In the genomic region with DNA sequence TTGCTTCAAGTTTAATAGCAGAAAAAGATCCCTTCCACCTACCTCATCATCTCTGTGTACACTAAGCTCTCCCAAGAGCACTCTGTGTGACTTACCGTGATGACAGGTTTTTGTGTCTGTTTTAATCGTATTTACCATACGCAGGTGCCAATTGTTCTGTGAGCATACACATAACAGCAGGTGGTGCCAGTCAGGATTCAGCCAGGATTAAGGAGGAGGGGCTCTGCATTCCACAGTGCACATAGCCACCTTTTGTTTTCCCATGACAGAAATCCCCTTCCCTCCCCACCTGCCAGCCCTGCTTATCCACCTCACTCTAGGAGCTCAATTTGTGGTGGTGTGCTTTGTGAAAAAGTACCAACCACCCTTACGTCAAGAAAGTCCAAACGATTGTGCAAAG, we compare ENCODE assay signal across 16 cellular contexts. TPM values are rescaled to one million over a fixed set of nuclear protein-coding genes. Genes with fewer than 3 reads are reported as not detected.
DNase-seq lines count a peak whose midpoint lies in the region; ATAC-seq and TF ChIP-seq lines count a peak whose summit lies in the region.
"Had no signal": no experiment of that assay in that cellular context is flagged by ENCODE, and none has a peak within 500 bp of the region (broad histone marks: within the 10 kb centered on the region; RNA-seq: fewer than 3 reads in every experiment).

No MANE protein-coding gene starts in this region.

- peak; percentile 64 for DNase-seq in G401 (ENCODE audit: low spot score)
- DNase-seq in NCI-H146 treated with DMSO at 0.1 percent for 48 hours (lab: John Stamatoyannopoulos, UW; ENCODE audit: unreplicated experiment), result peak; percentile 97
- peak; percentile 78 for DNase-seq in NCI-H774 (lab: John Stamatoyannopoulos, UW)
- DNase-seq in iPS-NIHi7 (ENCODE audit: extremely low spot score), result peak; percentile 81
- no peak for DNase-seq in mesenteric fat pad (ENCODE audit: low spot score)
- no peak for DNase-seq in gastrocnemius medialis
- no peak for DNase-seq in naive thymus-derived CD4-positive, alpha-beta T cell
- DNase-seq: heart left ventricle; MM.1S; SIG-M5; stimulated activated CD4-positive, alpha-beta T cell treated with anti-CD3 and anti-CD28 coated beads, Interleukin-1b, Interleukin-23, amount 100 ng/mL, for 48 hours had no signal

- H3K27ac Mint-ChIP-seq in naive thymus-derived CD4-positive, alpha-beta T cell, result no peak overlapping the region
- H3K27ac Mint-ChIP-seq: stimulated activated effector memory CD8-positive, alpha-beta T cell treated with anti-CD3 and anti-CD28 coated beads, Interleukin-12 subunit alpha, Interleukin-12 subunit beta, amount 100 ng/mL, for 72 hours had no signal

- H3K4me1 ChIP-seq in gastrocnemius medialis, result peaks cover 0 to 14% of the 10 kb centered on the region in 2 donors
- no peaks in the 10 kb centered on the region for H3K4me1 ChIP-seq in naive thymus-derived CD4-positive, alpha-beta T cell (ENCODE audit: control insufficient read depth in 2 of 2, insufficient read depth in 2 of 2, low read length in 2 of 2)
- H3K4me1 ChIP-seq: BLaER1, prostate gland had no signal

- intact Hi-C loops in gastrocnemius medialis (cut with DNase I; ENCODE audit: low total_unique reads), result no loop called here
- intact Hi-C loops in naive thymus-derived CD4-positive, alpha-beta T cell (cut with micrococcal nuclease), result no loop called here

- H3K4me3 ChIP-seq in gastrocnemius medialis, result no peak overlapping the region
- no peak overlapping the region for H3K4me3 ChIP-seq in naive thymus-derived CD4-positive, alpha-beta T cell (ENCODE audit: low read length)
- H3K4me3 ChIP-seq: BLaER1, heart left ventricle, prostate gland had no signal

- H3K27ac ChIP-seq in gastrocnemius medialis, result no peak overlapping the region
- no peak overlapping the region for H3K27ac ChIP-seq in naive thymus-derived CD4-positive, alpha-beta T cell (ENCODE audit: low read depth, low read length)
- H3K27ac ChIP-seq: BLaER1, heart left ventricle, prostate gland had no signal

- H3K4me3 Mint-ChIP-seq in naive thymus-derived CD4-positive, alpha-beta T cell, result no peak overlapping the region
- H3K4me3 Mint-ChIP-seq: stimulated activated effector memory CD8-positive, alpha-beta T cell treated with anti-CD3 and anti-CD28 coated beads, Interleukin-12 subunit alpha, Interleukin-12 subunit beta, amount 100 ng/mL, for 72 hours had no signal

- in situ Hi-C loops in G401 (cut with HindIII; ENCODE audit: low sequenced_read_pairs) (no loop called here), gastrocnemius medialis (cut with MboI; ENCODE audit: low sequenced_read_pairs in 4 of 4) (no loop called here)

- ATAC-seq in gastrocnemius medialis (no peak), HG02970 (IDR thresholded peaks at IDR 0.05; ENCODE audit: low FRiP score, unreplicated experiment) (no peak)
- no peak for ATAC-seq in naive thymus-derived CD4-positive, alpha-beta T cell
- ATAC-seq: activated CD4-positive, CD25-positive, alpha-beta regulatory T cell treated with anti-CD3 and anti-CD28 coated beads, Interleukin-2, amount 50 U/mL, for 24 hours; stimulated activated effector memory CD8-positive, alpha-beta T cell treated with anti-CD3 and anti-CD28 coated beads, Interleukin-12 subunit alpha, Interleukin-12 subunit beta, amount 100 ng/mL, for 72 hours had no signal

- POLR2A ChIA-PET in naive thymus-derived CD4-positive, alpha-beta T cell (lab: Charles Lee), result no interaction called here

- CTCF ChIA-PET in naive thymus-derived CD4-positive, alpha-beta T cell (lab: Charles Lee), result no interaction called here

- TF ChIP-seq POLR2A in gastrocnemius medialis (IDR thresholded peaks at IDR 0.05), result no peak

- H3K36me3 Mint-ChIP-seq in naive thymus-derived CD4-positive, alpha-beta T cell, result no peaks in the 10 kb centered on the region
- H3K36me3 Mint-ChIP-seq: stimulated activated effector memory CD8-positive, alpha-beta T cell treated with anti-CD3 and anti-CD28 coated beads, Interleukin-12 subunit alpha, Interleukin-12 subunit beta, amount 100 ng/mL, for 72 hours had no signal

- H3K27me3 ChIP-seq in gastrocnemius medialis, result no peaks in the 10 kb centered on the region
- H3K27me3 ChIP-seq in naive thymus-derived CD4-positive, alpha-beta T cell (ENCODE audit: control insufficient read depth in 2 of 2, insufficient read depth in 2 of 2, low read length in 2 of 2), result no peaks in the 10 kb centered on the region
- H3K27me3 ChIP-seq: BLaER1, heart left ventricle had no signal

- peaks cover 0 to 8% (median 0%) of the 10 kb centered on the region in 11 donors for H3K9me3 Mint-ChIP-seq in naive thymus-derived CD4-positive, alpha-beta T cell

- no peaks in the 10 kb centered on the region for H3K4me1 Mint-ChIP-seq in naive thymus-derived CD4-positive, alpha-beta T cell
- H3K4me1 Mint-ChIP-seq: stimulated activated effector memory CD8-positive, alpha-beta T cell treated with anti-CD3 and anti-CD28 coated beads, Interleukin-12 subunit alpha, Interleukin-12 subunit beta, amount 100 ng/mL, for 72 hours had no signal

- H3K36me3 ChIP-seq in gastrocnemius medialis, result no peaks in the 10 kb centered on the region
- H3K36me3 ChIP-seq in naive thymus-derived CD4-positive, alpha-beta T cell (ENCODE audit: control insufficient read depth in 2 of 3, insufficient read depth in 3 of 3, low read length in 3 of 3), result no peaks in the 10 kb centered on the region
- H3K36me3 ChIP-seq: BLaER1, heart left ventricle, prostate gland had no signal

- no peak for TF ChIP-seq CTCF in gastrocnemius medialis (IDR thresholded peaks at IDR 0.05 in 4 of 5, conservative IDR thresholded peaks at IDR 0.05 in 1 of 5)

- H3K9me3 ChIP-seq in gastrocnemius medialis, result no peaks in the 10 kb centered on the region
- no peaks in the 10 kb centered on the region for H3K9me3 ChIP-seq in naive thymus-derived CD4-positive, alpha-beta T cell (ENCODE audit: control insufficient read depth in 2 of 3, low read length in 3 of 3)
- H3K9me3 ChIP-seq: BLaER1, heart left ventricle, prostate gland had no signal

- peaks cover 0 to 13% (median 4%) of the 10 kb centered on the region in 5 donors for H3K27me3 Mint-ChIP-seq in naive thymus-derived CD4-positive, alpha-beta T cell

RNA-seq across cellular contexts. Expression of gene ANK2, which starts 14.8 kb away (rescaled TPM):
- total RNA-seq in G401 (2014; rRNA removed; shearing (Covaris generic)), result 6.2 and 7.2 TPM in 2 replicates
- total RNA-seq in mesenteric fat pad (97.0 TPM), gastrocnemius medialis (100 to 1,000 TPM in 1 of 4 donors, 10 to 100 TPM in 3; 74.2 to 127 (median 87.5) TPM)
- 1 to 10 TPM in 2 of 5 experiments, not detected in 3; 1.1 to 2.0 TPM for total RNA-seq in naive thymus-derived CD4-positive, alpha-beta T cell
- polyA plus RNA-seq in naive thymus-derived CD4-positive, alpha-beta T cell, result not detected

Comparison
In these comparisons a context has a peak if more than half of its experiments do, and no peak if none do; other contexts are left out.
1. DNase-seq: peak in G401 (single experiment), NCI-H146 treated with DMSO at 0.1 percent for 48 hours (single experiment), NCI-H774 (single experiment) and iPS-NIHi7 (single experiment); none in mesenteric fat pad (single experiment), gastrocnemius medialis (0 of 2) and naive thymus-derived CD4-positive, alpha-beta T cell (0 of 9).